Comparison of ENCODE assay signal across 12 cellular contexts in the genomic region with DNA sequence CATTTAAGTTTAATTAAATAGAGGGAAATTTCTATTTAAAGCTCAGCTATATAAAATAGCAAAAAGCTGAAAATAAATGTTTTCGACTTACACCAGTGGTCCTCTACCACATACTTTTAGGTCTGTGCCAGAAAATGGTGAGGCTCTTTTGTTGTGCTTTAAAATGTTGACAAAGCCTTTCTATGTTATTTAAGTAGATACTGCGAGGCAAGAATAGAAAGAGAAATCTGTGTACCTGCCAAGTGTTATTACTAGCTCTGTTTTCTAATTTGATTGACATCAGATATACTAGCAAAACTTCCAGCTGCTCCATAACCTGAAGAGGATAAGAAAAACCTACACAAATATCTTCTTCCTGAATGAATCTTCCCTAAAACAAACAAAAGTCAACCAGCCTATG. TPM values are rescaled to one million over a fixed set of nuclear protein-coding genes. Genes with fewer than 3 reads are reported as not detected.
DNase-seq lines count a peak whose midpoint lies in the region; ATAC-seq and TF ChIP-seq lines count a peak whose summit lies in the region.
"Had no signal": no experiment of that assay in that cellular context is flagged by ENCODE, and none has a peak within 500 bp of the region (broad histone marks: within the 10 kb centered on the region; RNA-seq: fewer than 3 reads in every experiment).

No MANE protein-coding gene starts in this region.

- H3K4me3 ChIP-seq in stomach, result no peak overlapping the region

- H3K9me3 ChIP-seq in stomach, result no peaks in the 10 kb centered on the region

- peak overlapping the region; percentile 99 for H3K27ac Mint-ChIP-seq in activated CD4-positive, alpha-beta T cell treated with anti-CD3 and anti-CD28 coated beads, Interleukin-2, amount 10 ng/mL, durations not matched to agents 24 days and 14 days
- peak overlapping the region; percentile 95 for H3K27ac Mint-ChIP-seq in T-cell

- peaks cover 0 to 19% (median 18%) of the 10 kb centered on the region in 4 donors for H3K36me3 ChIP-seq in stomach

- CTCF ChIA-PET in T-cell (lab: Charles Lee), result interaction anchor here in 1 of 2 donors (0.5 to 11.8 kb wide), 10 partner anchors 11 to 312 kb away, joined by 3 to 197 read pairs (median 8); no protein-coding TSS in a partner anchor

- H3K27me3 Mint-ChIP-seq in activated CD4-positive, alpha-beta T cell treated with anti-CD3 and anti-CD28 coated beads, Interleukin-2, amount 10 ng/mL, durations not matched to agents 24 days and 14 days, result no peaks in the 10 kb centered on the region
- no peaks in the 10 kb centered on the region for H3K27me3 Mint-ChIP-seq in T-cell

- peaks cover 33 to 83% (median 44%) of the 10 kb centered on the region in 4 donors for H3K4me1 ChIP-seq in stomach

- TF ChIP-seq EP300 in stomach (IDR thresholded peaks at IDR 0.05), result no peak

- H3K4me3 Mint-ChIP-seq in activated CD4-positive, alpha-beta T cell treated with anti-CD3 and anti-CD28 coated beads, Interleukin-2, amount 10 ng/mL, durations not matched to agents 24 days and 14 days, result peak overlapping the region; percentile 82
- peak overlapping the region; percentile 62 to 84 (median 72) for H3K4me3 Mint-ChIP-seq in T-cell

- peaks cover 76% of the 10 kb centered on the region for H3K4me1 Mint-ChIP-seq in activated CD4-positive, alpha-beta T cell treated with anti-CD3 and anti-CD28 coated beads, Interleukin-2, amount 10 ng/mL, durations not matched to agents 24 days and 14 days
- H3K4me1 Mint-ChIP-seq in T-cell, result peaks cover 89 to 93% (median 92%) of the 10 kb centered on the region in 3 donors

- POLR2A ChIA-PET in T-cell (lab: Charles Lee), result interaction anchor here (0.6 to 2.1 kb wide), 13 partner anchors 10 to 317 kb away, joined by 3 to 21 read pairs (median 4); no protein-coding TSS in a partner anchor

- DNase-seq in activated CD4-positive, alpha-beta T cell treated with anti-CD3 and anti-CD28 coated beads, Interleukin-2, amount 10 ng/mL, durations not matched to agents 24 days and 14 days, result no peak
- DNase-seq in activated CD4-positive, alpha-beta T cell treated with anti-CD3 and anti-CD28 coated beads, Interleukin-2, amount 50 U/mL, for 48 hours, result no peak
- DNase-seq in T-cell (no peak), left ventricle myocardium superior (no peak), stomach (no peak), SW 1271 (lab: John Stamatoyannopoulos, UW) (no peak)
- DNase-seq: ACHN, NCI-H1436 treated with DMSO at 0.1 percent for 48 hours, posterior cingulate gyrus had no signal

- intact Hi-C loops in activated CD4-positive, alpha-beta T cell treated with anti-CD3 and anti-CD28 coated beads, Interleukin-2, amount 10 ng/mL, durations not matched to agents 24 days and 14 days (cut with micrococcal nuclease), result loop anchor here (1.0 to 5.0 kb wide), 5 partner anchors 22 to 643 kb away; a partner anchor contains a TSS
- intact Hi-C loops in left ventricle myocardium superior (cut with micrococcal nuclease) (no loop called here), stomach (cut with DNase I; ENCODE audit: low total_unique reads) (no loop called here)

- ATAC-seq in T-cell (replicated peaks in 1 of 4) (no peak), left ventricle myocardium superior (peak; percentile 13), GM19023 (IDR thresholded peaks at IDR 0.05; ENCODE audit: unreplicated experiment) (no peak), GM21526 (IDR thresholded peaks at IDR 0.05; ENCODE audit: low FRiP score, unreplicated experiment) (no peak)

- H3K9me3 Mint-ChIP-seq in activated CD4-positive, alpha-beta T cell treated with anti-CD3 and anti-CD28 coated beads, Interleukin-2, amount 10 ng/mL, durations not matched to agents 24 days and 14 days, result no peaks in the 10 kb centered on the region
- no peaks in the 10 kb centered on the region for H3K9me3 Mint-ChIP-seq in T-cell

- H3K27me3 ChIP-seq in stomach, result no peaks in the 10 kb centered on the region

- TF ChIP-seq CTCF in stomach (IDR thresholded peaks at IDR 0.05), result no peak

- WGBS in stomach, 5 donors, result 22 to 45% (median 36%) methylated on average over 2 of the region's 2 CpGs

- no peak for TF ChIP-seq POLR2A in stomach (IDR thresholded peaks at IDR 0.05)

- H3K27ac ChIP-seq in stomach, result peak overlapping the region in 4 of 5 donors; percentile 54 to 84 (median 66)
- H3K27ac ChIP-seq: epithelial cell of prostate had no signal

- peaks cover 53% of the 10 kb centered on the region for H3K36me3 Mint-ChIP-seq in activated CD4-positive, alpha-beta T cell treated with anti-CD3 and anti-CD28 coated beads, Interleukin-2, amount 10 ng/mL, durations not matched to agents 24 days and 14 days (ENCODE audit: low read depth)
- peaks cover 25% of the 10 kb centered on the region for H3K36me3 Mint-ChIP-seq in T-cell

RNA-seq across cellular contexts. Expression of a gene that starts 53.6 kb away (rescaled TPM):
- 111 and 118 TPM in 2 replicates for total RNA-seq in activated CD4-positive, alpha-beta T cell treated with anti-CD3 and anti-CD28 coated beads, Interleukin-2, amount 10 ng/mL, durations not matched to agents 24 days and 14 days
- total RNA-seq in T-cell (100 to 1,000 TPM in 1 of 5 donors, 10 to 100 TPM in 4; 78.9 to 107 (median 88.8) TPM), left ventricle myocardium superior (10.6 TPM), stomach (10 to 100 TPM in 4 of 5 donors, 1 to 10 TPM in 1; 9.3 to 86.8 (median 13.4) TPM)
- 10 to 100 TPM in 2 of 3 donors, 1 to 10 TPM in 1; 4.0 to 42.8 (median 12.5) TPM for polyA plus RNA-seq in stomach
